ENCODE assay signal across 9 cellular contexts in the genomic region with DNA sequence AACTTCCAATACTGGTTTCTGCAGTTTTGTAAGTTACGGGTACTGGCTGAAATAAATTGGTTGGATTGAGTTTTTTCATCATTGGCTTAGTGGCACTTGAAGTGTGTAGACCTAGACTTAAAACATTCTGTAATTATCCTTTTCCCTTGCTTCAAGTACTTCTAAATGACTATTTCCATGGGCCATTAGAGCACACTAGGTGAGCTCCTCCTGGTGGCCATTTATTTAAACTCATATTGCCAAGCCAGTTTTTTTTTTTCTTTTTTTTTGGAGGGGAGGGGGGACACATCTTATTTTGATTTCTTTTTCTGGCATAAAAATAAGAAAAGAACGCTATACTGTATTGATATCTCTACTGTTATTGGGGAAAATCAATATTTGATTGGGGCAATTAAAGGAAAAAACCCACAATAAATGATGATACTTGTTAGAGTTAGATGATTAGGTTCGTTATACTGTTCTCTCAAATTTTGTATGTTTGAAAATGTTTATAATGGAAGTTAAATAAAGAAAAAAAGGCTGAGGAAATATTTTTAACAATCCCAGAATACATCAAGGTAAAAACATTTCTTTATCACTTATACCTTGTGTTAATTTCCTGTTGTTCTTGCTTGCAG.
DNase-seq lines count a peak whose midpoint lies in the region; ATAC-seq, FAIRE-seq and TF ChIP-seq lines count a peak whose summit lies in the region.
"Had no signal": no experiment of that assay in that cellular context is flagged by ENCODE, and none has a peak within 500 bp of the region (broad histone marks: within the 10 kb centered on the region; RNA-seq: fewer than 3 reads in every experiment).

No MANE protein-coding gene starts in this region.

- peak; percentile 76 for ATAC-seq in CD8-positive, alpha-beta T cell
- ATAC-seq in GM21447 (IDR thresholded peaks at IDR 0.05; ENCODE audit: unreplicated experiment) = peak; percentile 65
- peak; percentile 52; the same call in 1 of the 3 replicates for ATAC-seq in HepG2
- ATAC-seq in HG02678 (IDR thresholded peaks at IDR 0.05; ENCODE audit: unreplicated experiment) = no peak
- no peak for ATAC-seq in GM19351 (IDR thresholded peaks at IDR 0.05; ENCODE audit: unreplicated experiment)

- in situ Hi-C loops in HepG2 (cut with HindIII; ENCODE audit: extremely low pct_ligation_motif_present, low pct_unique_long_range_greater_than_20kb) = no loop called here

- H3K27me3 Mint-ChIP-seq in CD8-positive, alpha-beta T cell (ENCODE audit: low read depth) = no peaks in the 10 kb centered on the region
- no peaks in the 10 kb centered on the region for H3K27me3 Mint-ChIP-seq in brain

- H3K4me2 ChIP-seq in HepG2 (ENCODE audit: low read depth, low read length) = no peak overlapping the region

- no peaks in the 10 kb centered on the region for H3K27me3 ChIP-seq in CD8-positive, alpha-beta T cell (ENCODE audit: insufficient read depth, low read length)
- no peaks in the 10 kb centered on the region for H3K27me3 ChIP-seq in HepG2 (ENCODE audit: control insufficient read depth in 1 of 2, insufficient read depth in 2 of 2, low read length in 2 of 2)
- H3K27me3 ChIP-seq: SJSA1 had no signal

- peak; percentile 52 for FAIRE-seq in HepG2 (lab: Jason Lieb, UNC)

- H3K4me3 Mint-ChIP-seq in CD8-positive, alpha-beta T cell = no peak overlapping the region
- no peak overlapping the region for H3K4me3 Mint-ChIP-seq in brain

- no peak overlapping the region for H3K9ac ChIP-seq in HepG2 (ENCODE audit: insufficient read depth, low read depth, low read length)

- intact Hi-C loops in CD8-positive, alpha-beta T cell (cut with DNase I, micrococcal nuclease) = loop anchor here (1.0 to 5.0 kb wide), 3 partner anchors 30 to 243 kb away; partner anchors contain the start of gene PDS5B (in 2 of the 2)
- intact Hi-C loops in HepG2 (cut with micrococcal nuclease; ENCODE audit: unreplicated experiment) = loop anchor here (1.0 kb wide), 1 partner anchor 83 kb away; the partner anchor contains the start of gene PDS5B

- H4K20me1 ChIP-seq in HepG2 (ENCODE audit: insufficient read depth, low read length) = no peaks in the 10 kb centered on the region

- no peak for TF ChIP-seq RAD21 in HepG2 (CRISPR knock-in tag; IDR thresholded peaks at IDR 0.05)

- peaks cover 45% of the 10 kb centered on the region for H3K36me3 Mint-ChIP-seq in CD8-positive, alpha-beta T cell
- H3K36me3 Mint-ChIP-seq in brain = peaks cover 75% of the 10 kb centered on the region

- H3K36me3 ChIP-seq in CD8-positive, alpha-beta T cell (ENCODE audit: insufficient read depth, low read length) = no peaks in the 10 kb centered on the region
- H3K36me3 ChIP-seq in HepG2 (replicated peaks in 1 of 2; ENCODE audit: control insufficient read depth in 1 of 2, insufficient read depth in 2 of 2, low read length in 2 of 2) = peaks cover 5 to 19% of the 10 kb centered on the region in 2 experiments; a peak in 3 of 5 replicates

- H3K79me2 ChIP-seq in HepG2 (ENCODE audit: insufficient read depth, low read length) = no peaks in the 10 kb centered on the region

- H2AFZ ChIP-seq in HepG2 (ENCODE audit: low read length) = no peak overlapping the region

- peak; percentile 60 for TF ChIP-seq CTCF in CD8-positive, alpha-beta T cell (IDR thresholded peaks at IDR 0.05)
- TF ChIP-seq CTCF in brain (conservative IDR thresholded peaks at IDR 0.05) (peak; percentile 55 to 75), HepG2 (CRISPR knock-in tag; IDR thresholded peaks at IDR 0.05) (peak; percentile 56)

- H3K4me3 ChIP-seq in CD8-positive, alpha-beta T cell (ENCODE audit: low read depth, low read length) = no peak overlapping the region
- H3K4me3 ChIP-seq in HepG2 (replicated peaks in 1 of 3; ENCODE audit: insufficient read depth in 1 of 3, low read depth in 2 of 3, low read length in 3 of 3) = no peak overlapping the region
- H3K4me3 ChIP-seq: SJSA1 had no signal

- no peak for TF ChIP-seq EP300 in HepG2 (IDR thresholded peaks at IDR 0.05; ENCODE audit: low read depth in 2 of 2, low read length in 2 of 2)
- no peak for TF ChIP-seq EP300 in HepG2 (CRISPR knock-in tag; IDR thresholded peaks at IDR 0.05; ENCODE audit: borderline replicate concordance)

- CTCF ChIA-PET in CD8-positive, alpha-beta T cell (lab: Charles Lee) = interaction anchor here (0.7 to 3.1 kb wide), 11 partner anchors 9 to 83 kb away, joined by 3 to 24 read pairs (median 4); partner anchors contain the start of gene PDS5B
- CTCF ChIA-PET in HepG2 (lab: Yijun Ruan, JAX; ENCODE audit: low intra/inter-chr PET ratio, low total read pairs) = interaction anchor here (1.7 kb wide), 1 partner anchor 83 kb away, joined by 21 read pairs; the partner anchor contains the start of gene PDS5B

- peaks cover 14% of the 10 kb centered on the region for H3K4me1 Mint-ChIP-seq in CD8-positive, alpha-beta T cell (ENCODE audit: low read depth)
- no peaks in the 10 kb centered on the region for H3K4me1 Mint-ChIP-seq in brain

- TF ChIP-seq POLR2A in HepG2 (IDR thresholded peaks at IDR 0.05; ENCODE audit: insufficient read depth in 1 of 2, low read depth in 2 of 2, low read length in 2 of 2) = no peak

- DNase-seq in CD8-positive, alpha-beta T cell = peak in 1 of 7 experiments; percentile 7
- DNase-seq in NCI-H446 treated with DMSO at 0.1 percent for 48 hours (lab: John Stamatoyannopoulos, UW) = peak; percentile 47
- peak; percentile 53 for DNase-seq in HepG2 (ENCODE audit: low spot score)
- no peak for DNase-seq in effector CD8-positive, alpha-beta T cell (lab: John Stamatoyannopoulos, UW)

- H3K27ac ChIP-seq in CD8-positive, alpha-beta T cell (ENCODE audit: low read depth, low read length) = no peak overlapping the region
- H3K27ac ChIP-seq in HepG2 (ENCODE audit: extremely low read length, insufficient read depth, low read length) = no peak overlapping the region
- H3K27ac ChIP-seq: SJSA1 had no signal

- no peaks in the 10 kb centered on the region for H3K9me3 ChIP-seq in CD8-positive, alpha-beta T cell (ENCODE audit: low read length)
- no peaks in the 10 kb centered on the region for H3K9me3 ChIP-seq in HepG2 (ENCODE audit: low read length)
- H3K9me3 ChIP-seq: SJSA1 had no signal

- POLR2A ChIA-PET in CD8-positive, alpha-beta T cell (lab: Charles Lee) = interaction anchor here (0.6 kb wide), 1 partner anchor 53 kb away, joined by 3 read pairs; no protein-coding TSS in a partner anchor
- POLR2A ChIA-PET in HepG2 (lab: Yijun Ruan, JAX) = no interaction called here

- no peak overlapping the region for H3K27ac Mint-ChIP-seq in CD8-positive, alpha-beta T cell
- peak overlapping the region in 1 of 5 experiments; percentile 43 for H3K27ac Mint-ChIP-seq in brain

- H3K4me1 ChIP-seq in CD8-positive, alpha-beta T cell (ENCODE audit: insufficient read depth, low read length) = no peaks in the 10 kb centered on the region
- H3K4me1 ChIP-seq in HepG2 (ENCODE audit: insufficient read depth, low read length) = peaks cover 1% of the 10 kb centered on the region; the same call in 1 of the 2 replicates
- H3K4me1 ChIP-seq: SJSA1 had no signal

- WGBS in HepG2 (ENCODE audit: low lambda C conversion rate) = 73% methylated on average over 3 of the region's 3 CpGs

- no peaks in the 10 kb centered on the region for H3K9me3 Mint-ChIP-seq in CD8-positive, alpha-beta T cell
- H3K9me3 Mint-ChIP-seq in brain = peaks cover 0 to 8% (median 5%) of the 10 kb centered on the region in 5 experiments

- no TSS peak for BruUV-seq in HepG2 (replicated peaks; lab: Mats Ljungman, UMichigan)

TF ChIP-seq in HepG2, 621 proteins besides CTCF, POLR2A, EP300 and RAD21 (continues in another document):
- TF ChIP-seq STAG1 (CRISPR knock-in tag; IDR thresholded peaks at IDR 0.05) = peak; percentile 43
- 0 out of 2 replicates have a peak, but pooled peaks have one; percentile 31 for TF ChIP-seq PATZ1 (CRISPR knock-in tag; IDR thresholded peaks at IDR 0.05)
- TF ChIP-seq AGO1 (IDR thresholded peaks at IDR 0.05; ENCODE audit: low read depth, low read length, poor library complexity, severe bottlenecking) = no peak
- no peak for TF ChIP-seq HBP1 (CRISPR knock-in tag; IDR thresholded peaks at IDR 0.05; ENCODE audit: low read depth)
- TF ChIP-seq ZNF362 (CRISPR knock-in tag; IDR thresholded peaks at IDR 0.05; ENCODE audit: borderline replicate concordance) = peak; percentile 93
- TF ChIP-seq TCF7L2 (IDR thresholded peaks at IDR 0.05; ENCODE audit: low read depth, low read length) = no peak
- TF ChIP-seq SMC3 (IDR thresholded peaks at IDR 0.05; ENCODE audit: low read length) = peak; percentile 50

Comparison
In these comparisons a context has a peak if more than half of its experiments do, and no peak if none do; other contexts are left out.
1. ATAC-seq: peak in CD8-positive, alpha-beta T cell (single experiment), GM21447 (single experiment) and HepG2 (single experiment); none in HG02678 (single experiment) and GM19351 (single experiment).
2. Peak in every context shown above with its lines, with median percentiles within 50 percentile points of each other: CTCF ChIP-seq.